Comparison of ENCODE assay signal across 7 cellular contexts in the genomic region with DNA sequence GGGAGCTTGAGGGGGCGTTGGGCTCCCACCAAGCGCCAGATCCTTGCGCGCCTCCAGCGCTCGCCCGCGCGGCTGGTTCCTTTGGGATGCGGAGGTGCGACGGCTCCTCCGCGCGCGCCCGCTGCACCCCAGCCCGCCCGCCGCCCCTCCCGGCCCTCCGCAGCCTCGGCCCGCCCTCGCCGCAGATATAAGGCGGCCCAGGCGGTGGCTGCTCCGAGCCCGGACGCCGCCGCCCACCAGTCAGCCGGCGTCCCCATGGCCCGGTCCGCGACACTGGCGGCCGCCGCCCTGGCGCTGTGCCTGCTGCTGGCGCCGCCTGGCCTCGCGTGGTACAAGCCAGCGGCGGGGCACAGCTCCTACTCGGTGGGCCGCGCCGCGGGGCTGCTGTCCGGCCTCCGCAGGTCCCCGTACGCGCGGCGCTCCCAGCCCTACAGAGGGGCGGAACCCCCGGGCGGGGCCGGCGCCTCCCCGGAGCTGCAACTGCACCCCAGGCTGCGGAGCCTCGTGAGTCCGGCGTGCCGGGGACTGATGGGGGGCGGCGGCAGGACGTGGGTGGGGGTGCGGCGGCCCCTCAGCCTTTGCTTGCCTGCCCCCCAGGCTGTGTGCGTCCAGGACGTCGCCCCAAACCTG. TPM values are rescaled to one million over a fixed set of nuclear protein-coding genes. Genes with fewer than 3 reads are reported as not detected.
A peak's percentile ranks its signal among the peaks of the same experiment; 100 is the strongest.
DNase-seq lines count a peak whose midpoint lies in the region; ATAC-seq and TF ChIP-seq lines count a peak whose summit lies in the region.

A gene (plus strand): TSS at position 216 of the 630 bp plus-strand sequence. CDS start 40 bp downstream, at position 256.

- H3K27me3 ChIP-seq in H7 (ENCODE audit: control insufficient read depth, insufficient read depth, low read length), result peaks cover 16% of the 10 kb centered on the region
- H3K27me3 ChIP-seq in right atrium auricular region, result no peaks in the 10 kb centered on the region
- no peaks in the 10 kb centered on the region for H3K27me3 ChIP-seq in skeletal muscle satellite cell (ENCODE audit: control insufficient read depth, insufficient read depth, low read length)

- H3K4me1 ChIP-seq in right atrium auricular region, result peaks cover 0 to 12% of the 10 kb centered on the region in 2 donors
- H3K4me1 ChIP-seq in skeletal muscle satellite cell (ENCODE audit: control insufficient read depth, insufficient read depth, low read length), result peaks cover 17% of the 10 kb centered on the region

- TF ChIP-seq CTCF in WI38 (IDR thresholded peaks at IDR 0.05; ENCODE audit: low read depth, low read length) (no peak), right atrium auricular region (IDR thresholded peaks at IDR 0.05) (no peak)

- H3K27ac ChIP-seq in right atrium auricular region, result no peak within 1 kb of the TSS

- H3K4me2 ChIP-seq in skeletal muscle satellite cell (ENCODE audit: low read length), result peak within 1 kb of the TSS; percentile 86

- H3K4me3 ChIP-seq in H7 (ENCODE audit: insufficient read depth, low read depth, low read length) (peak within 1 kb of the TSS; percentile 34), WI38 (ENCODE audit: low read depth, low read length) (0 out of 2 replicates have a peak within 1 kb of the TSS, but pooled peaks have one; percentile 17), right atrium auricular region (peak within 1 kb of the TSS; percentile 24 to 46), skeletal muscle satellite cell (ENCODE audit: low read length) (peak within 1 kb of the TSS; percentile 62)

- DNase-seq in H7 (peak; percentile 89), right atrium auricular region (ENCODE audit: low spot score) (no peak), HPDE6-E6E7 (ENCODE audit: extremely low spot score) (no peak)

- H3K36me3 ChIP-seq in H7 (replicated peaks; ENCODE audit: control insufficient read depth, insufficient read depth, low read length) (peaks cover 9% of the 10 kb centered on the region), right atrium auricular region (peaks cover 32% of the 10 kb centered on the region), skeletal muscle satellite cell (ENCODE audit: insufficient read depth, low read length) (peaks cover 44% of the 10 kb centered on the region)

- ATAC-seq in HG03457 (IDR thresholded peaks at IDR 0.05; ENCODE audit: unreplicated experiment) (no peak), HG03469 (IDR thresholded peaks at IDR 0.05; ENCODE audit: unreplicated experiment) (no peak)

- H3K9ac ChIP-seq in skeletal muscle satellite cell (ENCODE audit: low read depth, low read length), result no peak within 1 kb of the TSS

- H3K9me3 ChIP-seq in right atrium auricular region (no peaks in the 10 kb centered on the region), skeletal muscle satellite cell (replicated peaks; ENCODE audit: low read length) (no peaks in the 10 kb centered on the region)

RNA-seq across cellular contexts. Expression of the gene that starts here (rescaled TPM):
- total RNA-seq in H7 (2014; rRNA removed; shearing (Covaris generic)), result 0.85 and 0.94 TPM in 2 replicates
- 1 to 10 TPM in 1 of 2 donors, not detected in 1; 1.7 TPM for total RNA-seq in right atrium auricular region
- total RNA-seq in skeletal muscle satellite cell (2012; rRNA removed), result under 0.01 and 0.25 TPM in 2 replicates

Comparison
In these comparisons a context has a peak if more than half of its experiments do, and no peak if none do; other contexts are left out.
1. Peak in DNase-seq and H3K4me3 ChIP-seq in H7; RNA of the gene not detected or under 1 TPM.